10 cellular contexts compared by ENCODE assay signal in the genomic region with DNA sequence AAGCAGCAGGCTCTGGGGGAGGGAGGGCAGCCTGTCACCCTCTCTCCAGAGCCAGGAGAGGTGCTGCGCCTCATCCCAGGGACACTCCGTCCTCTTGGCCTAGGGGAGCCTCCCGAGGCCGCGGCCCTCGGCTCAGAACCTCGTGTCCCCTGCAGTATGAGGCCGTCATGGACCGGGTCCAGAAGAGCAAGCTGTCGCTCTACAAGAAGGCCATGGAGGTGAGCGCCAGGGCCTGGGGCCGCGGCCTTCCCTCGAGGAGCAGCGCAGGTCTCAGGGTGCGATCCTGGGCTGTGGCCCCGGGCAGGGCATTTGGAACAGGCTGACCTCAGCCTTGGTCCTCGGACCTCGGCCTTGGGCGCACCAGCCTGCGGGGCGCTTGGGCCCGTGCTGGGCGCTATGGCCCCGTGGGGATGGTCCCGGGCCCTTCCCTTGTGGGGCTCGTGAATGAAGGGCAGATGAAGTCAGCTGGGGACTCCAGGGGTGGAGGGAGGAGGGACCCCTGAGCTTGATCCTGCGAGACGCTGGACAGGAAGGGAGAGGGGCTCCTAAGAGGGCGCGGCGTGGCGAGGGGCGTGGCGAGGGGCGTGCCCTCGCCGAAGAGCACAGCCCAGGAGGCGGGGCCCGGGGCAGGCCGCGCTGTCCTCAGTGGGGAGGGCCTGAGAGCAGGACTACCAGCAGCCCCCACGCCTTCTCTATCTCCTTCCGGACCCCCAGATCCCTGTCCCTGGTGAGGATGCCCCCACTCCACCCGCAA. TPM values are rescaled to one million over a fixed set of nuclear protein-coding genes. Genes with fewer than 3 reads are reported as not detected.
DNase-seq lines count a peak whose midpoint lies in the region; ATAC-seq and TF ChIP-seq lines count a peak whose summit lies in the region.
"Had no signal": no experiment of that assay in that cellular context is flagged by ENCODE, and none has a peak within 500 bp of the region (broad histone marks: within the 10 kb centered on the region; RNA-seq: fewer than 3 reads in every experiment).

No MANE protein-coding gene starts in this region.

- TF ChIP-seq POLR2A in esophagus muscularis mucosa (IDR thresholded peaks at IDR 0.05; ENCODE audit: low read depth) (no peak), uterus (IDR thresholded peaks at IDR 0.05) (no peak)

- TF ChIP-seq CTCF in esophagus muscularis mucosa (IDR thresholded peaks at IDR 0.05) (no peak), natural killer cell (IDR thresholded peaks at IDR 0.05) (no peak), uterus (IDR thresholded peaks at IDR 0.05) (no peak)

- H3K4me3 ChIP-seq in esophagus muscularis mucosa (peak overlapping the region; percentile 34 to 47 (median 38)), uterus (peak overlapping the region in 1 of 2 donors; percentile 18)
- H3K4me3 ChIP-seq: SJSA1 had no signal

- H3K27ac Mint-ChIP-seq in natural killer cell, result peak overlapping the region in 1 of 2 donors; percentile 69

- no peak overlapping the region for H3K27ac ChIP-seq in esophagus muscularis mucosa (replicated peaks in 1 of 4)
- no peak overlapping the region for H3K27ac ChIP-seq in uterus
- H3K27ac ChIP-seq: SJSA1 had no signal

- H3K9me3 Mint-ChIP-seq in natural killer cell, result no peaks in the 10 kb centered on the region

- H3K27me3 ChIP-seq in esophagus muscularis mucosa, result peaks cover 0 to 42% (median 0%) of the 10 kb centered on the region in 4 donors
- H3K27me3 ChIP-seq in uterus, result no peaks in the 10 kb centered on the region
- H3K27me3 ChIP-seq: SJSA1 had no signal

- DNase-seq in stimulated activated CD4-positive, alpha-beta T cell treated with anti-CD3 and anti-CD28 coated beads, Interleukin-15, amount 100 ng/mL, for 24 hours, result peak; percentile 2
- no peak for DNase-seq in stimulated activated CD4-positive, alpha-beta T cell treated with anti-CD3 and anti-CD28 coated beads, Interleukin-2, amount 100 ng/mL, for 48 hours
- DNase-seq in esophagus muscularis mucosa (ENCODE audit: extremely low spot score), result no peak
- DNase-seq in natural killer cell, result peak; percentile 13
- peak; percentile 14 to 18 for DNase-seq in uterus
- DNase-seq in activated gamma-delta T cell treated with Interleukin-2 at 50 U/mL for 16 hours, result no peak
- DNase-seq in HT-29 (ENCODE audit: low spot score), result no peak
- DNase-seq in NCI-H510A treated with DMSO at 0.1 percent for 48 hours (lab: John Stamatoyannopoulos, UW), result no peak
- DNase-seq: NCI-H1417 treated with DMSO at 0.1 percent for 48 hours had no signal

- H3K36me3 ChIP-seq in esophagus muscularis mucosa (no peaks in the 10 kb centered on the region), uterus (no peaks in the 10 kb centered on the region)
- H3K36me3 ChIP-seq: SJSA1 had no signal

- H3K27me3 Mint-ChIP-seq in natural killer cell (ENCODE audit: low read depth in 2 of 2), result no peaks in the 10 kb centered on the region

- peaks cover 19 to 44% of the 10 kb centered on the region in 2 donors for H3K4me1 Mint-ChIP-seq in natural killer cell

- ATAC-seq in natural killer cell, result peak in 1 of 3 donors; percentile 75

- H3K4me3 Mint-ChIP-seq in natural killer cell, result no peak overlapping the region

- H3K36me3 Mint-ChIP-seq in natural killer cell, result no peaks in the 10 kb centered on the region

- H3K9me3 ChIP-seq in esophagus muscularis mucosa (no peaks in the 10 kb centered on the region), uterus (no peaks in the 10 kb centered on the region)

- WGBS in esophagus muscularis mucosa, result 53% methylated on average over 28 of the region's 45 CpGs

- no peak for TF ChIP-seq EP300 in esophagus muscularis mucosa (IDR thresholded peaks at IDR 0.05)

- peaks cover 0 to 18% (median 16%) of the 10 kb centered on the region in 4 donors for H3K4me1 ChIP-seq in esophagus muscularis mucosa
- H3K4me1 ChIP-seq in uterus, result no peaks in the 10 kb centered on the region

- intact Hi-C loops in esophagus muscularis mucosa (cut with DNase I) (no loop called here), natural killer cell (cut with micrococcal nuclease) (no loop called here), uterus (cut with DNase I; ENCODE audit: low total_unique reads) (no loop called here)

RNA-seq across cellular contexts. Expression of a gene that starts 32.9 kb away (rescaled TPM):
- 10 to 100 TPM in 1 of 4 donors, 1 to 10 TPM in 3; 7.7 to 11.8 (median 8.1) TPM for total RNA-seq in esophagus muscularis mucosa
- total RNA-seq in natural killer cell, result 100 to 1,000 TPM; 218 to 316 (median 228) TPM
- total RNA-seq in uterus, result 1 to 10 TPM in 3 of 4 donors, not detected in 1; 1.3 to 10.0 (median 4.7) TPM
- total RNA-seq in HT-29 (2014; rRNA removed; shearing (Covaris generic)), result 0.76 TPM in 1 of 2 replicates, not detected in the other
- total RNA-seq: SJSA1 had no signal

RNA-seq across cellular contexts. Expression of a gene that starts 43.0 kb away (rescaled TPM):
- total RNA-seq in esophagus muscularis mucosa (100 to 1,000 TPM in 3 of 4 donors, 10 to 100 TPM in 1; 92.2 to 165 (median 131) TPM), natural killer cell (10 to 100 TPM; 18.7 to 37.4 (median 29.9) TPM), uterus (100 to 1,000 TPM in 2 of 4 donors, 10 to 100 TPM in 2; 62.0 to 446 (median 114) TPM)
- total RNA-seq in HT-29 (2014; rRNA removed; shearing (Covaris generic)), result 363 and 364 TPM in 2 replicates

Comparison
In these comparisons a context has a peak if more than half of its experiments do, and no peak if none do; other contexts are left out.
1. DNase-seq: peak in stimulated activated CD4-positive, alpha-beta T cell treated with anti-CD3 and anti-CD28 coated beads, Interleukin-15, amount 100 ng/mL, for 24 hours (single experiment), natural killer cell (single experiment) and uterus (2 of 2); none in stimulated activated CD4-positive, alpha-beta T cell treated with anti-CD3 and anti-CD28 coated beads, Interleukin-2, amount 100 ng/mL, for 48 hours (0 of 2), esophagus muscularis mucosa (single experiment), activated gamma-delta T cell treated with Interleukin-2 at 50 U/mL for 16 hours (single experiment), HT-29 (single experiment) and NCI-H510A treated with DMSO at 0.1 percent for 48 hours (single experiment).
2. RNA of a gene that starts 32.9 kb away (total RNA-seq): 218 to 316 TPM in natural killer cell; 7.7 to 11.8 TPM in esophagus muscularis mucosa, 1.3 to 10.0 TPM in uterus and 0.76 TPM in HT-29; every median in the first group is over 10 times any median in the second.